Comparison of ENCODE assay signal across 35 cellular contexts in genomic region chr13:84677836-84678235, GRCh38.
A peak's percentile ranks its signal among the peaks of the same experiment; 100 is the strongest.
DNase-seq lines count a peak whose midpoint lies in the region; ATAC-seq and TF ChIP-seq lines count a peak whose summit lies in the region.
"Had no signal": no experiment of that assay in that cellular context is flagged by ENCODE, and none has a peak within 500 bp of the region (broad histone marks: within the 10 kb centered on the region; RNA-seq: fewer than 3 reads in every experiment).

No MANE protein-coding gene starts in this region.

- no peaks in the 10 kb centered on the region; the same call in 1 of the 2 replicates for H3K27me3 Mint-ChIP-seq in HFFc6 (ENCODE audit: insufficient read depth)
- H3K27me3 Mint-ChIP-seq: B cell; CD4-positive, alpha-beta memory T cell; CD4-positive, alpha-beta T cell; CD4-positive, CD25-positive, alpha-beta regulatory T cell; CD8-positive, alpha-beta memory T cell had no signal

- BruUV-seq in PC-3 (replicated peaks; lab: Mats Ljungman, UMichigan) = no TSS peak

- POLR2A ChIA-PET in PC-3 (lab: Charles Lee; ENCODE audit: unreplicated experiment) = no interaction called here

- H3K27ac ChIP-seq in OCI-LY3 (ENCODE audit: low read length) = no peak overlapping the region
- H3K27ac ChIP-seq in PC-3 (ENCODE audit: low read length) = no peak overlapping the region
- H3K27ac ChIP-seq: 22Rv1; A549; BLaER1; BLaER1 treated with 17β-estradiol and CSF1 and Interleukin-3, amounts not matched to agents 10 nM and 100 nM; C4-2B had no signal

- no peaks in the 10 kb centered on the region for H3K9me3 Mint-ChIP-seq in HFFc6
- H3K9me3 Mint-ChIP-seq: CD4-positive, alpha-beta T cell had no signal

- H3K4me3 ChIP-seq in OCI-LY3 (ENCODE audit: low read length) (no peak overlapping the region), PC-3 (ENCODE audit: low read length) (no peak overlapping the region)
- H3K4me3 ChIP-seq: A549; BLaER1; BLaER1 treated with 17β-estradiol and CSF1 and Interleukin-3, amounts not matched to agents 10 nM and 100 nM had no signal

- H3K79me2 ChIP-seq in OCI-LY3 (ENCODE audit: low read length) (no peaks in the 10 kb centered on the region), PC-3 (ENCODE audit: low read length) (no peaks in the 10 kb centered on the region)

- H3K4me1 ChIP-seq in OCI-LY3 (ENCODE audit: low read length) (no peaks in the 10 kb centered on the region), PC-3 (ENCODE audit: insufficient read depth, low read length) (peaks cover 7% of the 10 kb centered on the region; the same call in 1 of the 2 replicates)
- H3K4me1 ChIP-seq: A549; BE2C; BLaER1; BLaER1 treated with 17β-estradiol and CSF1 and Interleukin-3, amounts not matched to agents 10 nM and 100 nM; Caco-2 had no signal

- H3K27ac Mint-ChIP-seq in HFFc6 = no peak overlapping the region; the same call in 1 of the 2 replicates
- H3K27ac Mint-ChIP-seq: B cell; CD14-positive monocyte; CD4-positive, alpha-beta memory T cell; CD4-positive, alpha-beta T cell; CD4-positive, CD25-positive, alpha-beta regulatory T cell; CD8-positive, alpha-beta memory T cell; CD8-positive, alpha-beta T cell had no signal

- H4K20me1 ChIP-seq in OCI-LY3 (ENCODE audit: insufficient read depth, low read length) (no peaks in the 10 kb centered on the region), PC-3 (ENCODE audit: low read length) (no peaks in the 10 kb centered on the region)
- H4K20me1 ChIP-seq: BLaER1; BLaER1 treated with 17β-estradiol and CSF1 and Interleukin-3, amounts not matched to agents 10 nM and 100 nM had no signal

- peak overlapping the region; percentile 29; the same call in 1 of the 2 replicates for H3K4me3 Mint-ChIP-seq in HFFc6
- H3K4me3 Mint-ChIP-seq: B cell; CD14-positive monocyte; CD4-positive, alpha-beta memory T cell; CD4-positive, alpha-beta T cell; CD4-positive, CD25-positive, alpha-beta regulatory T cell; CD8-positive, alpha-beta memory T cell; CD8-positive, alpha-beta T cell had no signal

- no peaks in the 10 kb centered on the region for H3K27me3 ChIP-seq in OCI-LY3 (ENCODE audit: low read depth, low read length)
- no peaks in the 10 kb centered on the region for H3K27me3 ChIP-seq in PC-3 (ENCODE audit: low read length)
- H3K27me3 ChIP-seq: BE2C; BLaER1; BLaER1 treated with 17β-estradiol and CSF1 and Interleukin-3, amounts not matched to agents 10 nM and 100 nM had no signal

- H3K9me2 ChIP-seq in PC-3 (replicated peaks; ENCODE audit: low read length) = no peaks in the 10 kb centered on the region

- H3K36me3 Mint-ChIP-seq in HFFc6 (ENCODE audit: low read depth) = peaks cover 9% of the 10 kb centered on the region; the same call in 1 of the 2 replicates
- H3K36me3 Mint-ChIP-seq: CD14-positive monocyte; CD4-positive, alpha-beta memory T cell; CD4-positive, CD25-positive, alpha-beta regulatory T cell; CD8-positive, alpha-beta memory T cell; CD8-positive, alpha-beta T cell had no signal

- H3K9me3 ChIP-seq in OCI-LY3 (ENCODE audit: insufficient read depth, low read length) = no peaks in the 10 kb centered on the region
- H3K9me3 ChIP-seq in PC-3 (ENCODE audit: low read length) = no peaks in the 10 kb centered on the region
- H3K9me3 ChIP-seq: A549; BE2C; BLaER1; BLaER1 treated with 17β-estradiol and CSF1 and Interleukin-3, amounts not matched to agents 10 nM and 100 nM; Caco-2 had no signal

- H3K4me2 ChIP-seq in OCI-LY3 (ENCODE audit: low read length) (no peak overlapping the region), PC-3 (ENCODE audit: low read length) (peak overlapping the region; percentile 46)
- H3K4me2 ChIP-seq: A549; BLaER1; BLaER1 treated with 17β-estradiol and CSF1 and Interleukin-3, amounts not matched to agents 10 nM and 100 nM had no signal

- DNase-seq in ELR (ENCODE audit: low read depth) = peak; percentile 56
- no peak for DNase-seq in HFFc6
- DNase-seq in PC-3 = peak; percentile 27
- DNase-seq in NCI-H2196 (lab: John Stamatoyannopoulos, UW; ENCODE audit: unreplicated experiment) = no peak
- no peak for DNase-seq in NCI-H1092 treated with DMSO at 0.1 percent for 48 hours (lab: John Stamatoyannopoulos, UW)
- DNase-seq in activated CD4-positive, alpha-beta T cell treated with anti-CD3 and anti-CD28 coated beads for 48 hours = no peak
- DNase-seq: 8988T; ACHN; AML-193; BE2C; C1 segment of cervical spinal cord; Caco-2; Calu3; CD4-positive, alpha-beta memory T cell; CD4-positive, alpha-beta T cell; CD4-positive, CD25-positive, alpha-beta regulatory T cell; CD8-positive, alpha-beta memory T cell; CD8-positive, alpha-beta T cell; COR-L47; DMS 273 treated with DMSO at 0.1 percent for 48 hours; DMS153; DMS53; DMS79; DMS79 treated with DMSO at 0.1 percent for 48 hours; DND-41; EL had no signal

- peaks cover 41% of the 10 kb centered on the region for H3K4me1 Mint-ChIP-seq in HFFc6 (ENCODE audit: low read depth)
- H3K4me1 Mint-ChIP-seq: B cell; CD14-positive monocyte; CD4-positive, alpha-beta memory T cell; CD4-positive, CD25-positive, alpha-beta regulatory T cell; CD8-positive, alpha-beta memory T cell had no signal

- CTCF ChIA-PET in PC-3 (lab: Charles Lee) = no interaction called here

- no peaks in the 10 kb centered on the region for H3K36me3 ChIP-seq in OCI-LY3 (replicated peaks; ENCODE audit: low read depth, low read length)
- H3K36me3 ChIP-seq in PC-3 (ENCODE audit: low read depth, low read length) = no peaks in the 10 kb centered on the region
- H3K36me3 ChIP-seq: BE2C; BLaER1; BLaER1 treated with 17β-estradiol and CSF1 and Interleukin-3, amounts not matched to agents 10 nM and 100 nM had no signal

- ATAC-seq in PC-3 (peak; percentile 61), GM19023 (IDR thresholded peaks at IDR 0.05; ENCODE audit: unreplicated experiment) (no peak)
- ATAC-seq: A549; CD8-positive, alpha-beta T cell had no signal

- H3K9ac ChIP-seq in OCI-LY3 (ENCODE audit: low read length) = no peak overlapping the region
- H3K9ac ChIP-seq in PC-3 (ENCODE audit: low read length) = no peak overlapping the region
- H3K9ac ChIP-seq: BLaER1; BLaER1 treated with 17β-estradiol and CSF1 and Interleukin-3, amounts not matched to agents 10 nM and 100 nM had no signal

- H2AFZ ChIP-seq in OCI-LY3 (ENCODE audit: low read depth, low read length) (0 out of 2 replicates have a peak overlapping the region, but pooled peaks have one; percentile 27), PC-3 (ENCODE audit: low read length) (no peak overlapping the region)

- TF ChIP-seq CTCF in HFFc6 (IDR thresholded peaks at IDR 0.05) (no peak), OCI-LY3 (IDR thresholded peaks at IDR 0.05; ENCODE audit: low read depth, low read length) (no peak), PC-3 (conservative IDR thresholded peaks at IDR 0.05; ENCODE audit: low read depth, low read length) (no peak)

- no peaks in the 10 kb centered on the region for H3F3A ChIP-seq in PC-3 (ENCODE audit: low read length, unreplicated experiment)

- intact Hi-C loops in PC-3 (cut with micrococcal nuclease) = no loop called here

Comparison
In these comparisons a context has a peak if more than half of its experiments do, and no peak if none do; other contexts are left out.
1. DNase-seq: peak in ELR (single experiment) and PC-3 (single experiment); none in HFFc6 (single experiment), NCI-H2196 (single experiment), NCI-H1092 treated with DMSO at 0.1 percent for 48 hours (single experiment) and activated CD4-positive, alpha-beta T cell treated with anti-CD3 and anti-CD28 coated beads for 48 hours (single experiment).